Comparison of ENCODE assay signal across 14 cellular contexts in the genomic region with DNA sequence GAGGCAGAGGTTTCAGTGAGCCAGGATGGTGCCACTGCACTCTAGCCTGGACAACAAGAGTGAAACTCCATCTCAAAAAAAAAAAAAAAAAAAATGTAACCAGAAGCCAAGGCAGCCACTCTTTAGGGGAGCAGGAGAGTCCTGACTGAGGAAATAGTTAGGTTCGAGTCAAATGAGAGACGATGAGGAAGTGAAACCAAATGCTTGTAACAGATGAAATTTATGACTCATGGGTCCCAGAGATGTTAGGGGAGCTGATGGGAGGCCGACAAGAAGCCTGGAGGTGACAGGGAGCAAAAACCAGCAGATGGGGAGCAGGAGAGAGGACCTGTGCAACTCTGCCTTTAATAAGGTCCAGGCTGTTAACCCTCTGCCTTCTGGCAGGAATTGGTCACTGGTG.
DNase-seq lines count a peak whose midpoint lies in the region; ATAC-seq and TF ChIP-seq lines count a peak whose summit lies in the region.
"Had no signal": no experiment of that assay in that cellular context is flagged by ENCODE, and none has a peak within 500 bp of the region (broad histone marks: within the 10 kb centered on the region; RNA-seq: fewer than 3 reads in every experiment).

No MANE protein-coding gene starts in this region.

- H3K27me3 ChIP-seq in Karpas-422 (ENCODE audit: low read length) (no peaks in the 10 kb centered on the region), mesenchymal stem cell (ENCODE audit: control insufficient read depth in 1 of 2, insufficient read depth in 1 of 2, low read length in 2 of 2) (no peaks in the 10 kb centered on the region)

- DNase-seq in Karpas-422 (peak; percentile 96), mesenchymal stem cell (peak; percentile 7), ureter (ENCODE audit: low spot score) (no peak), foreskin fibroblast (no peak), DMS114 treated with DMSO at 0.1 percent for 48 hours (lab: John Stamatoyannopoulos, UW; ENCODE audit: unreplicated experiment) (no peak)
- DNase-seq: activated CD4-positive, alpha-beta T cell treated with anti-CD3 and anti-CD28 coated beads, Interleukin-2, amount 50 U/mL, for 1 hour; caudate nucleus; CD4-positive, CD25-positive, alpha-beta regulatory T cell; NCI-H1417 treated with DMSO at 0.1 percent for 48 hours; stimulated activated CD4-positive, alpha-beta T cell treated with anti-CD3 and anti-CD28 coated beads, Interleukin-2, amount 100 ng/mL, for 48 hours; stimulated activated naive CD8-positive, alpha-beta T cell treated with anti-CD3 and anti-CD28 coated beads, Interleukin-15, Interleukin-2, amounts not matched to agents 100 U/mL and 50 U/mL, for 24 hours; SW 1271 had no signal

- no peaks in the 10 kb centered on the region for H3K79me2 ChIP-seq in Karpas-422 (ENCODE audit: low read length)

- no peak overlapping the region for H2BK15ac ChIP-seq in mesenchymal stem cell (ENCODE audit: low read depth, poor library complexity, severe bottlenecking)

- no peak overlapping the region for H3K4ac ChIP-seq in mesenchymal stem cell (ENCODE audit: low read depth in 1 of 2, low read length in 2 of 2)

- no peaks in the 10 kb centered on the region for H3K79me1 ChIP-seq in mesenchymal stem cell (replicated peaks; ENCODE audit: low read length, poor library complexity, severe bottlenecking)

- H3K23ac ChIP-seq in mesenchymal stem cell (ENCODE audit: low read length in 2 of 2), result no peak overlapping the region

- H2BK12ac ChIP-seq in mesenchymal stem cell (ENCODE audit: low read length in 2 of 2), result no peak overlapping the region

- H3K4me1 ChIP-seq in Karpas-422 (ENCODE audit: low read length) (peaks cover 38% of the 10 kb centered on the region), mesenchymal stem cell (ENCODE audit: control insufficient read depth, insufficient read depth, low read depth, low read length) (no peaks in the 10 kb centered on the region)

- peak overlapping the region; percentile 19 for H2BK120ac ChIP-seq in mesenchymal stem cell (ENCODE audit: low read depth, low read length)

- H3K9ac ChIP-seq in Karpas-422 (ENCODE audit: low read length) (peak overlapping the region; percentile 65), mesenchymal stem cell (ENCODE audit: low read length) (no peak overlapping the region)

- no peaks in the 10 kb centered on the region for H3K9me2 ChIP-seq in Karpas-422 (replicated peaks; ENCODE audit: insufficient read depth, low read length)

- H3K18ac ChIP-seq in mesenchymal stem cell (ENCODE audit: low read depth in 1 of 2, low read length in 2 of 2), result no peak overlapping the region

- no peak overlapping the region for H4K8ac ChIP-seq in mesenchymal stem cell (ENCODE audit: low read length)

- TF ChIP-seq CTCF in foreskin fibroblast (IDR thresholded peaks at IDR 0.05; ENCODE audit: low read depth, low read length), result no peak

- H3K27ac ChIP-seq in Karpas-422 (ENCODE audit: low read length) (peak overlapping the region; percentile 86), mesenchymal stem cell (ENCODE audit: low read length, poor library complexity, severe bottlenecking) (no peak overlapping the region)

- no peaks in the 10 kb centered on the region for H4K20me1 ChIP-seq in Karpas-422 (ENCODE audit: insufficient read depth, low read depth, low read length)

- no peak overlapping the region for H2BK5ac ChIP-seq in mesenchymal stem cell (ENCODE audit: low read depth, low read length, poor library complexity, severe bottlenecking)

- no peak overlapping the region for H2AK5ac ChIP-seq in mesenchymal stem cell (ENCODE audit: low read length, severe bottlenecking)

- H3K4me3 ChIP-seq in Karpas-422 (ENCODE audit: low read length) (peak overlapping the region; percentile 45; the same call in 1 of the 2 replicates), mesenchymal stem cell (ENCODE audit: insufficient read depth in 1 of 2, low read depth in 1 of 2, low read length in 2 of 2) (no peak overlapping the region), foreskin fibroblast (ENCODE audit: low read depth in 1 of 2, low read length in 2 of 2) (no peak overlapping the region)

- no peak overlapping the region for H4K91ac ChIP-seq in mesenchymal stem cell (ENCODE audit: low read length)

- H3K9me3 ChIP-seq in Karpas-422 (ENCODE audit: low read length) (no peaks in the 10 kb centered on the region), mesenchymal stem cell (ENCODE audit: control insufficient read depth, low read length) (peaks cover 17% of the 10 kb centered on the region)

- H3K4me2 ChIP-seq in Karpas-422 (ENCODE audit: low read depth, low read length, poor library complexity, severe bottlenecking), result peak overlapping the region; percentile 60
- H3K4me2 ChIP-seq in mesenchymal stem cell (ENCODE audit: low read length, poor library complexity, severe bottlenecking), result no peak overlapping the region

- H3K36me3 ChIP-seq in Karpas-422 (ENCODE audit: insufficient read depth, low read length) (no peaks in the 10 kb centered on the region), mesenchymal stem cell (ENCODE audit: control insufficient read depth in 1 of 2, insufficient read depth in 2 of 2, low read depth in 1 of 2, low read length in 2 of 2) (no peaks in the 10 kb centered on the region)

- peak overlapping the region; percentile 67; the same call in 1 of the 2 replicates for H2AFZ ChIP-seq in Karpas-422 (ENCODE audit: low read length)
- H2AFZ ChIP-seq in mesenchymal stem cell (ENCODE audit: low read depth, low read length), result no peak overlapping the region

- WGBS in mesenchymal stem cell, result 73% methylated on average over 3 of the region's 3 CpGs

- ATAC-seq in GM19043 (IDR thresholded peaks at IDR 0.05; ENCODE audit: low read depth, unreplicated experiment), result peak; percentile 85
- ATAC-seq in HG02763 (IDR thresholded peaks at IDR 0.05; ENCODE audit: unreplicated experiment), result peak; percentile 58
- ATAC-seq: stimulated activated naive CD8-positive, alpha-beta T cell treated with anti-CD3 and anti-CD28 coated beads, Interleukin-15, Interleukin-2, amounts not matched to agents 100 U/mL and 50 U/mL, for 24 hours had no signal

- no peak overlapping the region for H3K14ac ChIP-seq in mesenchymal stem cell (ENCODE audit: low read length in 2 of 2)

Comparison
In these comparisons a context has a peak if more than half of its experiments do, and no peak if none do; other contexts are left out.
1. DNase-seq: peak in Karpas-422 (single experiment) and mesenchymal stem cell (single experiment); none in ureter (single experiment), foreskin fibroblast (0 of 2) and DMS114 treated with DMSO at 0.1 percent for 48 hours (single experiment).